In genomic region chr17:66275651-66276050, GRCh38 we compare ENCODE assay signal across 12 cellular contexts. TPM values are rescaled to one million over a fixed set of nuclear protein-coding genes. Genes with fewer than 3 reads are reported as not detected.
DNase-seq lines count a peak whose midpoint lies in the region; ATAC-seq and TF ChIP-seq lines count a peak whose summit lies in the region.
"Had no signal": no experiment of that assay in that cellular context is flagged by ENCODE, and none has a peak within 500 bp of the region (broad histone marks: within the 10 kb centered on the region; RNA-seq: fewer than 3 reads in every experiment).

No MANE protein-coding gene starts in this region.

- H3K36me3 ChIP-seq in PC-9 (ENCODE audit: low read depth): no peaks in the 10 kb centered on the region
- H3K36me3 ChIP-seq in smooth muscle cell (ENCODE audit: low read depth): no peaks in the 10 kb centered on the region
- no peaks in the 10 kb centered on the region for H3K36me3 ChIP-seq in gastroesophageal sphincter

- POLR2A ChIA-PET in PC-9 (lab: Charles Lee; ENCODE audit: unreplicated experiment): interaction anchor here (0.6 kb wide), 1 partner anchor 386 kb away, joined by 3 read pairs; no protein-coding TSS in a partner anchor

- in situ Hi-C loops in KBM-7 (cut with MboI; ENCODE audit: low pct_unique_long_range_greater_than_20kb, low sequenced_read_pairs): no loop called here

- no peak for TF ChIP-seq POLR2A in gastroesophageal sphincter (IDR thresholded peaks at IDR 0.05)

- WGBS in smooth muscle cell (ENCODE audit: low lambda C conversion rate): 23% methylated on average over 6 of the region's 6 CpGs
- 62 to 100% methylated on average over 3 to 4 of the region's 6 CpGs for WGBS in gastroesophageal sphincter (ENCODE audit: low coverage in 1 of 2), 2 donors

- no TSS peak for BruUV-seq in PC-9 (replicated peaks; lab: Mats Ljungman, UMichigan)

- H3K9me3 ChIP-seq in PC-9 (ENCODE audit: insufficient read depth, low read depth): no peaks in the 10 kb centered on the region
- H3K9me3 ChIP-seq in smooth muscle cell (replicated peaks; ENCODE audit: low read depth): no peaks in the 10 kb centered on the region
- no peaks in the 10 kb centered on the region for H3K9me3 ChIP-seq in gastroesophageal sphincter

- H3K9ac ChIP-seq in smooth muscle cell (ENCODE audit: low read depth): no peak overlapping the region

- TF ChIP-seq CTCF in PC-9 (conservative IDR thresholded peaks at IDR 0.05) (no peak), epithelial cell of proximal tubule (conservative IDR thresholded peaks at IDR 0.05; ENCODE audit: low read depth, low read length) (no peak), smooth muscle cell (IDR thresholded peaks at IDR 0.05; ENCODE audit: borderline replicate concordance, insufficient read depth, poor library complexity, severe bottlenecking) (no peak), gastroesophageal sphincter (IDR thresholded peaks at IDR 0.05) (no peak)

- H4K20me1 ChIP-seq in PC-9 (ENCODE audit: insufficient read depth) (no peaks in the 10 kb centered on the region), smooth muscle cell (ENCODE audit: low read depth) (no peaks in the 10 kb centered on the region)

- H3K4me2 ChIP-seq in PC-9 (peak overlapping the region; percentile 73), smooth muscle cell (peak overlapping the region; percentile 66)

- peak; percentile 48 for DNase-seq in activated CD4-positive, alpha-beta T cell treated with anti-CD3 and anti-CD28 coated beads for 48 hours
- no peak for DNase-seq in activated CD4-positive, alpha-beta T cell treated with anti-CD3 and anti-CD28 coated beads for 1 hour
- DNase-seq in PC-9 (peak; percentile 80 to 98), epithelial cell of proximal tubule (ENCODE audit: low read depth) (peak; percentile 94), smooth muscle cell (lab: John Stamatoyannopoulos, UW; ENCODE audit: unreplicated experiment) (no peak), KBM-7 (no peak), DMS153 (lab: John Stamatoyannopoulos, UW) (no peak)
- DNase-seq: activated naive CD8-positive, alpha-beta T cell treated with anti-CD3 and anti-CD28 coated beads, Interleukin-2, amount 10 ng/mL, durations not matched to agents 7 days and 5 days; SHP77 had no signal

- H2AFZ ChIP-seq in PC-9: no peak overlapping the region
- no peak overlapping the region for H2AFZ ChIP-seq in smooth muscle cell (ENCODE audit: low read depth)

- H3K27me3 ChIP-seq in PC-9 (ENCODE audit: insufficient read depth, low read depth) (no peaks in the 10 kb centered on the region), smooth muscle cell (ENCODE audit: low read depth) (no peaks in the 10 kb centered on the region), gastroesophageal sphincter (no peaks in the 10 kb centered on the region)

- H3K27ac ChIP-seq in PC-9 (peak overlapping the region; percentile 82), smooth muscle cell (ENCODE audit: low read depth) (peak overlapping the region; percentile 87), gastroesophageal sphincter (no peak overlapping the region)

- peaks cover 73% of the 10 kb centered on the region for H3K4me1 ChIP-seq in PC-9 (replicated peaks; ENCODE audit: insufficient read depth)
- H3K4me1 ChIP-seq in smooth muscle cell (ENCODE audit: low read depth): peaks cover 8% of the 10 kb centered on the region
- peaks cover 0 to 16% (median 0%) of the 10 kb centered on the region in 3 donors for H3K4me1 ChIP-seq in gastroesophageal sphincter

- TF ChIP-seq EP300 in gastroesophageal sphincter (IDR thresholded peaks at IDR 0.05): no peak

- CTCF ChIA-PET in PC-9 (lab: Charles Lee): interaction anchor here (0.6 to 0.7 kb wide), 3 partner anchors 30 to 1169 kb away, joined by 3 to 8 read pairs (median 5); no protein-coding TSS in a partner anchor

- intact Hi-C loops in PC-9 (cut with micrococcal nuclease; ENCODE audit: unreplicated experiment): loop anchor here (1.0 to 5.0 kb wide), 2 partner anchors 192 to 292 kb away; no protein-coding TSS in a partner anchor

- H3K9me2 ChIP-seq in PC-9 (ENCODE audit: insufficient read depth): no peaks in the 10 kb centered on the region

- H3K4me3 ChIP-seq in PC-9 (peak overlapping the region; percentile 29; the same call in 1 of the 2 replicates), epithelial cell of proximal tubule (ENCODE audit: low read depth, low read length) (no peak overlapping the region), smooth muscle cell (no peak overlapping the region), gastroesophageal sphincter (no peak overlapping the region)

- no peak for ATAC-seq in gastroesophageal sphincter
- ATAC-seq: left lobe of liver had no signal

- H3K79me2 ChIP-seq in PC-9 (ENCODE audit: low read depth): no peaks in the 10 kb centered on the region
- no peaks in the 10 kb centered on the region for H3K79me2 ChIP-seq in smooth muscle cell (ENCODE audit: low read depth)

- peaks cover 62% of the 10 kb centered on the region for H3F3A ChIP-seq in PC-9 (ENCODE audit: insufficient read depth, low read depth)
- H3F3A ChIP-seq in smooth muscle cell (ENCODE audit: low read depth): peaks cover 6% of the 10 kb centered on the region

RNA-seq across cellular contexts. Expression of gene PRKCA, which starts 26.8 kb away (rescaled TPM):
- total RNA-seq in PC-9 (2021): 23.1 and 23.8 TPM in 2 replicates
- 6.7 and 10.3 TPM in 2 replicates for total RNA-seq in epithelial cell of proximal tubule
- 4.3 and 7.1 TPM in 2 replicates for total RNA-seq in smooth muscle cell
- 0.78 and 2.9 TPM in 2 replicates for polyA plus RNA-seq in smooth muscle cell
- 10 to 100 TPM; 26.0 to 89.0 (median 32.8) TPM for total RNA-seq in gastroesophageal sphincter

RNA-seq across cellular contexts. Expression of gene APOH, which starts 46.4 kb away (rescaled TPM):
- not detected in 2 replicates for total RNA-seq in PC-9 (2021)
- total RNA-seq in epithelial cell of proximal tubule: not detected in 2 replicates
- not detected in 2 replicates for total RNA-seq in smooth muscle cell
- polyA plus RNA-seq in smooth muscle cell: not detected in 2 replicates
- not detected for total RNA-seq in gastroesophageal sphincter
- total RNA-seq: activated naive CD8-positive, alpha-beta T cell treated with anti-CD3 and anti-CD28 coated beads, Interleukin-2, amount 10 ng/mL, durations not matched to agents 7 days and 5 days had no signal
- polyA plus RNA-seq: CD14-positive monocyte had no signal

Comparison
In these comparisons a context has a peak if more than half of its experiments do, and no peak if none do; other contexts are left out.
1. DNase-seq: peak in activated CD4-positive, alpha-beta T cell treated with anti-CD3 and anti-CD28 coated beads for 48 hours (single experiment), PC-9 (2 of 2) and epithelial cell of proximal tubule (single experiment); none in activated CD4-positive, alpha-beta T cell treated with anti-CD3 and anti-CD28 coated beads for 1 hour (single experiment), smooth muscle cell (single experiment), KBM-7 (single experiment) and DMS153 (single experiment).
2. H3K27ac ChIP-seq: peak in PC-9 (single experiment) and smooth muscle cell (single experiment); none in gastroesophageal sphincter (0 of 4).